ENCODE assay signal across 19 cellular contexts in the genomic region with DNA sequence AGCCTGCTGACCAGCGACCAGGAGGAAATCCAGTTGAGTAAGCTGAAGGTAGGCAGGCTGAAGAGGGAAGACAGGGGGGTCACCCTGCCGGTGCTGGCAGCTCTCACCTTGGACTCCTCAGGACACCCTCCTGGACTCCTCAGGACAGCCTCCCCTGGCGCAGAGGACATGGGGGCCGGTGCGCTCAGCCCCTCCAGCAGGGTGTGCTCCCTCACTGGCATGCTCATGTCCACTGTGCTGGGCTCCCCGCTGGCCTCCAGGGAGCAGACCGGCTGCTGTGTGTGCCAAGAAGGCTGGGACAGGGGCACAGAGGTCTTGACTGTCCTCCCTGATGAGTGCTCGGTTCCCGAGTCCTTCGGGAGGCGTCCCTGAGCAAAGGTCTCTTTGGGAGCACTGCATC.
A peak's percentile ranks its signal among the peaks of the same experiment; 100 is the strongest.
DNase-seq lines count a peak whose midpoint lies in the region; ATAC-seq and TF ChIP-seq lines count a peak whose summit lies in the region.
"Had no signal": no experiment of that assay in that cellular context is flagged by ENCODE, and none has a peak within 500 bp of the region (broad histone marks: within the 10 kb centered on the region; RNA-seq: fewer than 3 reads in every experiment).

No MANE protein-coding gene starts in this region.

- H3K4ac ChIP-seq in trophoblast cell (ENCODE audit: low read depth, low read length), result no peak overlapping the region

- H4K91ac ChIP-seq in trophoblast cell (ENCODE audit: low read depth, low read length), result no peak overlapping the region

- no peak overlapping the region for H4K12ac ChIP-seq in trophoblast cell (ENCODE audit: low read depth, low read length)

- no peak overlapping the region for H3K18ac ChIP-seq in trophoblast cell (ENCODE audit: low read length)

- H2BK120ac ChIP-seq in trophoblast cell (ENCODE audit: insufficient read depth, low read length, poor library complexity), result no peak overlapping the region

- no peak overlapping the region for H2BK5ac ChIP-seq in trophoblast cell (ENCODE audit: low read depth, low read length, poor library complexity)

- H4K8ac ChIP-seq in trophoblast cell (ENCODE audit: low read depth, low read length), result no peak overlapping the region

- H3K4me1 ChIP-seq in Peyer's patch (no peaks in the 10 kb centered on the region), trophoblast cell (ENCODE audit: control insufficient read depth in 1 of 2, insufficient read depth in 2 of 2, low read length in 2 of 2) (peaks cover 4 to 12% of the 10 kb centered on the region in 2 experiments), foreskin keratinocyte (no peaks in the 10 kb centered on the region)
- H3K4me1 ChIP-seq: BE2C had no signal

- H3K27me3 ChIP-seq in Peyer's patch, result no peaks in the 10 kb centered on the region
- H3K27me3 ChIP-seq in trophoblast cell (ENCODE audit: insufficient read depth, low read length), result no peaks in the 10 kb centered on the region
- H3K27me3 ChIP-seq in foreskin keratinocyte, result no peaks in the 10 kb centered on the region
- H3K27me3 ChIP-seq: BE2C had no signal

- no peak overlapping the region for H2AK5ac ChIP-seq in trophoblast cell (ENCODE audit: low read length)

- H3K36me3 ChIP-seq in Peyer's patch (peaks cover 0 to 12% (median 0%) of the 10 kb centered on the region in 3 donors), trophoblast cell (ENCODE audit: control insufficient read depth in 1 of 2, insufficient read depth in 2 of 2, low read length in 2 of 2) (no peaks in the 10 kb centered on the region)
- H3K36me3 ChIP-seq: BE2C had no signal

- H2AFZ ChIP-seq in trophoblast cell (ENCODE audit: insufficient read depth, low read length, poor library complexity), result no peak overlapping the region

- H3K9ac ChIP-seq in trophoblast cell (ENCODE audit: low read length), result no peak overlapping the region

- peak in 2 of 3 donors; percentile 26 to 40 for DNase-seq in Peyer's patch
- peak; percentile 57 for DNase-seq in coronary artery (ENCODE audit: low spot score)
- no peak for DNase-seq in trophoblast cell
- no peak for DNase-seq in occipital lobe (lab: John Stamatoyannopoulos, UW)
- no peak for DNase-seq in Ammon's horn (ENCODE audit: low spot score)
- DNase-seq in foreskin keratinocyte, result no peak
- DNase-seq: BE2C; C1 segment of cervical spinal cord; CD4-positive, CD25-positive, alpha-beta regulatory T cell; CD8-positive, alpha-beta memory T cell; COR-L47; DMS 273 treated with DMSO at 0.1 percent for 48 hours; DMS53; DND-41; EL; GOT3 had no signal

- peak overlapping the region; percentile 3 for H3K14ac ChIP-seq in trophoblast cell (ENCODE audit: low read length)

- no peak overlapping the region for H3K23ac ChIP-seq in trophoblast cell (ENCODE audit: low read length)

- H3K9me3 ChIP-seq in Peyer's patch (no peaks in the 10 kb centered on the region), trophoblast cell (ENCODE audit: insufficient read depth, low read depth, low read length) (peaks cover 3% of the 10 kb centered on the region)
- H3K9me3 ChIP-seq: BE2C had no signal

- TF ChIP-seq CTCF in Peyer's patch (IDR thresholded peaks at IDR 0.05) (no peak), coronary artery (IDR thresholded peaks at IDR 0.05) (no peak), foreskin keratinocyte (conservative IDR thresholded peaks at IDR 0.05) (no peak)

- TF ChIP-seq POLR2A in Peyer's patch (IDR thresholded peaks at IDR 0.05), result no peak

- H2BK12ac ChIP-seq in trophoblast cell (ENCODE audit: low read length), result no peak overlapping the region

- no peak overlapping the region for H3K27ac ChIP-seq in Peyer's patch
- H3K27ac ChIP-seq in coronary artery, result peak overlapping the region; percentile 33 to 35
- no peak overlapping the region for H3K27ac ChIP-seq in trophoblast cell (ENCODE audit: low read depth, low read length)
- no peak overlapping the region for H3K27ac ChIP-seq in foreskin keratinocyte

- H3K4me2 ChIP-seq in trophoblast cell (ENCODE audit: low read length), result no peak overlapping the region

- ATAC-seq in HG03280 (IDR thresholded peaks at IDR 0.05; ENCODE audit: unreplicated experiment) (no peak), foreskin keratinocyte (no peak)
- ATAC-seq: GM12878 had no signal

- H3K79me2 ChIP-seq in trophoblast cell (ENCODE audit: control insufficient read depth, insufficient read depth, low read length, poor library complexity), result no peaks in the 10 kb centered on the region

- H3K79me1 ChIP-seq in trophoblast cell (ENCODE audit: low read length), result no peaks in the 10 kb centered on the region

- WGBS in trophoblast cell (ENCODE audit: extremely low coverage, insufficient coverage, insufficient read length), result no CpG with 5 or more reads among the region's 11 CpGs

- H3K4me3 ChIP-seq in Peyer's patch, result no peak overlapping the region
- no peak overlapping the region for H3K4me3 ChIP-seq in coronary artery
- H3K4me3 ChIP-seq in trophoblast cell (ENCODE audit: low read depth, low read length), result no peak overlapping the region
- H3K4me3 ChIP-seq: GM12878, HAP-1 had no signal

Comparison
In these comparisons a context has a peak if more than half of its experiments do, and no peak if none do; other contexts are left out.
1. DNase-seq: peak in Peyer's patch (2 of 3) and coronary artery (single experiment); none in trophoblast cell (0 of 2), occipital lobe (single experiment), Ammon's horn (single experiment) and foreskin keratinocyte (0 of 2).
2. H3K27ac ChIP-seq: peak in coronary artery (2 of 2); none in Peyer's patch (0 of 4), trophoblast cell (single experiment) and foreskin keratinocyte (single experiment).